Comparison of ENCODE assay signal across 20 cellular contexts in genomic region chr16:77220427-77220826, GRCh38. TPM values are rescaled to one million over a fixed set of nuclear protein-coding genes. Genes with fewer than 3 reads are reported as not detected.
DNase-seq lines count a peak whose midpoint lies in the region; ATAC-seq and TF ChIP-seq lines count a peak whose summit lies in the region.
"Had no signal": no experiment of that assay in that cellular context is flagged by ENCODE, and none has a peak within 500 bp of the region (broad histone marks: within the 10 kb centered on the region; RNA-seq: fewer than 3 reads in every experiment).

No MANE protein-coding gene starts in this region.

- no peak overlapping the region for H3K4me3 Mint-ChIP-seq in type B pancreatic cell
- H3K4me3 Mint-ChIP-seq: activated CD4-positive, alpha-beta memory T cell treated with anti-CD3 and anti-CD28 coated beads, Interleukin-2, amount 10 ng/mL, durations not matched to agents 7 days and 5 days; natural killer cell; stimulated activated naive CD8-positive, alpha-beta T cell treated with anti-CD3 and anti-CD28 coated beads, Interleukin-15, Interleukin-2, amounts not matched to agents 100 ng/mL and 50 ng/mL, for 24 hours had no signal

- no peak overlapping the region for H3K27ac ChIP-seq in ascending aorta
- H3K27ac ChIP-seq: gastroesophageal sphincter, lower lobe of right lung, psoas muscle, SK-N-MC had no signal

- no peak for TF ChIP-seq CTCF in GM20000 (IDR thresholded peaks at IDR 0.05; ENCODE audit: extremely low read depth, missing control alignments)
- TF ChIP-seq CTCF in type B pancreatic cell (conservative IDR thresholded peaks at IDR 0.05) = no peak
- TF ChIP-seq CTCF in ascending aorta (IDR thresholded peaks at IDR 0.05) = no peak

- DNase-seq in GM20000 (ENCODE audit: low spot score) (peak; percentile 68), 8988T (no peak), type B pancreatic cell (ENCODE audit: extremely low spot score, unreplicated experiment) (no peak), ascending aorta (ENCODE audit: low spot score in 2 of 2) (no peak), COLO668 (lab: John Stamatoyannopoulos, UW; ENCODE audit: unreplicated experiment) (no peak)
- DNase-seq: activated CD4-positive, alpha-beta memory T cell treated with anti-CD3 and anti-CD28 coated beads, Interleukin-2, amount 10 ng/mL, durations not matched to agents 7 days and 5 days; amniotic stem cell; BE2C; DMS153; lower lobe of right lung; natural killer cell; NCI-H187; psoas muscle; stimulated activated CD4-positive, alpha-beta T cell treated with anti-CD3 and anti-CD28 coated beads, Interleukin-12 subunit alpha, Interleukin-12 subunit beta, amount 100 ng/mL, for 4 hours had no signal

- no peaks in the 10 kb centered on the region for H3K9me3 ChIP-seq in ascending aorta
- H3K9me3 ChIP-seq: BE2C, gastroesophageal sphincter, lower lobe of right lung, psoas muscle had no signal

- H3K27me3 Mint-ChIP-seq in type B pancreatic cell = no peaks in the 10 kb centered on the region
- H3K27me3 Mint-ChIP-seq: activated CD4-positive, alpha-beta memory T cell treated with anti-CD3 and anti-CD28 coated beads, Interleukin-2, amount 10 ng/mL, durations not matched to agents 7 days and 5 days; stimulated activated naive CD8-positive, alpha-beta T cell treated with anti-CD3 and anti-CD28 coated beads, Interleukin-15, Interleukin-2, amounts not matched to agents 100 ng/mL and 50 ng/mL, for 24 hours had no signal

- H3K4me1 Mint-ChIP-seq in type B pancreatic cell (ENCODE audit: unreplicated experiment) = no peaks in the 10 kb centered on the region
- H3K4me1 Mint-ChIP-seq: activated CD4-positive, alpha-beta memory T cell treated with anti-CD3 and anti-CD28 coated beads, Interleukin-2, amount 10 ng/mL, durations not matched to agents 7 days and 5 days; natural killer cell had no signal

- H3K36me3 ChIP-seq in ascending aorta = no peaks in the 10 kb centered on the region
- H3K36me3 ChIP-seq: BE2C, gastroesophageal sphincter, lower lobe of right lung had no signal

- no peaks in the 10 kb centered on the region for H3K9me3 Mint-ChIP-seq in type B pancreatic cell
- H3K9me3 Mint-ChIP-seq: activated CD4-positive, alpha-beta memory T cell treated with anti-CD3 and anti-CD28 coated beads, Interleukin-2, amount 10 ng/mL, durations not matched to agents 7 days and 5 days; natural killer cell; stimulated activated naive CD8-positive, alpha-beta T cell treated with anti-CD3 and anti-CD28 coated beads, Interleukin-15, Interleukin-2, amounts not matched to agents 100 ng/mL and 50 ng/mL, for 24 hours had no signal

- intact Hi-C loops in ascending aorta (cut with DNase I) = no loop called here

- ATAC-seq in GM18519 (IDR thresholded peaks at IDR 0.05; ENCODE audit: low FRiP score, unreplicated experiment) (peak; percentile 93), HG02840 (IDR thresholded peaks at IDR 0.05; ENCODE audit: low FRiP score, unreplicated experiment) (peak; percentile 58), HG03565 (IDR thresholded peaks at IDR 0.05; ENCODE audit: unreplicated experiment) (peak; percentile 86)
- ATAC-seq: gastroesophageal sphincter, lower lobe of right lung, natural killer cell, psoas muscle had no signal

- no peaks in the 10 kb centered on the region for H3K4me1 ChIP-seq in ascending aorta
- H3K4me1 ChIP-seq: BE2C, gastroesophageal sphincter, lower lobe of right lung, psoas muscle had no signal

- no peak overlapping the region for H3K4me3 ChIP-seq in ascending aorta
- H3K4me3 ChIP-seq: gastroesophageal sphincter, lower lobe of right lung, psoas muscle, SK-N-MC had no signal

- H3K27me3 ChIP-seq in ascending aorta = no peaks in the 10 kb centered on the region
- H3K27me3 ChIP-seq: BE2C had no signal

- peaks cover 9% of the 10 kb centered on the region for H3K36me3 Mint-ChIP-seq in type B pancreatic cell
- H3K36me3 Mint-ChIP-seq: natural killer cell had no signal

- H3K27ac Mint-ChIP-seq in type B pancreatic cell = no peak overlapping the region
- H3K27ac Mint-ChIP-seq: activated CD4-positive, alpha-beta memory T cell treated with anti-CD3 and anti-CD28 coated beads, Interleukin-2, amount 10 ng/mL, durations not matched to agents 7 days and 5 days; natural killer cell; stimulated activated naive CD8-positive, alpha-beta T cell treated with anti-CD3 and anti-CD28 coated beads, Interleukin-15, Interleukin-2, amounts not matched to agents 100 ng/mL and 50 ng/mL, for 24 hours had no signal

RNA-seq across cellular contexts. Expression of gene SYCE1L, which starts 21.2 kb away (rescaled TPM):
- total RNA-seq in type B pancreatic cell (ENCODE audit: low replicate concordance) = 12.4 and 20.0 TPM in 2 replicates
- total RNA-seq in ascending aorta = not detected

RNA-seq across cellular contexts. Expression of gene MON1B, which starts 29.4 kb away (rescaled TPM):
- 41.6 and 48.7 TPM in 2 replicates for total RNA-seq in type B pancreatic cell (ENCODE audit: low replicate concordance)
- 31.9 TPM for total RNA-seq in ascending aorta

Comparison
In these comparisons a context has a peak if more than half of its experiments do, and no peak if none do; other contexts are left out.
1. RNA of gene SYCE1L, which starts 21.2 kb away (total RNA-seq): 12.4 to 20.0 TPM in type B pancreatic cell; not detected in ascending aorta (single experiment); every median in the first group is over 10 times any median in the second.
2. Peak in every context shown above with its lines, with median percentiles within 50 percentile points of each other: ATAC-seq.